Comparison of ENCODE assay signal across 9 cellular contexts in genomic region chr19:290539-291521, GRCh38. TPM values are rescaled to one million over a fixed set of nuclear protein-coding genes. Genes with fewer than 3 reads are reported as not detected.
A peak's percentile ranks its signal among the peaks of the same experiment; 100 is the strongest.
DNase-seq lines count a peak whose midpoint lies in the region; ATAC-seq and TF ChIP-seq lines count a peak whose summit lies in the region.
"Had no signal": no experiment of that assay in that cellular context is flagged by ENCODE, and none has a peak within 500 bp of the region (broad histone marks: within the 10 kb centered on the region; RNA-seq: fewer than 3 reads in every experiment).

Gene PLPP2, minus strand, starts transcription at chr19:291403. Its CDS starts 67 bp downstream, at chr19:291336.

- intact Hi-C loops in vagina (cut with DNase I): no loop called here

- no peak within 1 kb of the TSS for H3K27ac Mint-ChIP-seq in naive B cell

- H3K9me3 ChIP-seq in esophagus (ENCODE audit: control insufficient read depth in 2 of 2, insufficient read depth in 1 of 2, low read depth in 1 of 2, low read length in 1 of 2): peaks cover 0 to 3% of the 10 kb centered on the region in 2 donors
- no peaks in the 10 kb centered on the region for H3K9me3 ChIP-seq in vagina

- no peaks in the 10 kb centered on the region for H3K9me3 Mint-ChIP-seq in naive B cell

- H3K4me3 Mint-ChIP-seq in naive B cell: peak within 1 kb of the TSS in 5 of 8 donors; percentile 40 to 68 (median 49)

- WGBS in esophagus, 2 donors: 3 to 4% methylated on average over 80 to 104 of the region's 108 CpGs

- H3K27me3 Mint-ChIP-seq in naive B cell: peaks cover 39 to 75% (median 61%) of the 10 kb centered on the region in 3 donors

- no peak for TF ChIP-seq CTCF in vagina (IDR thresholded peaks at IDR 0.05)

- H3K36me3 ChIP-seq in esophagus (ENCODE audit: control insufficient read depth in 2 of 2, insufficient read depth in 2 of 2, low read length in 1 of 2) (no peaks in the 10 kb centered on the region), vagina (no peaks in the 10 kb centered on the region)

- no peak for ATAC-seq in naive B cell (ENCODE audit: low read depth in 2 of 2)
- no peak for ATAC-seq in GM19397 (IDR thresholded peaks at IDR 0.05; ENCODE audit: unreplicated experiment)
- no peak for ATAC-seq in HG02885 (IDR thresholded peaks at IDR 0.05; ENCODE audit: poor library complexity, unreplicated experiment)

- H3K36me3 Mint-ChIP-seq in naive B cell: no peaks in the 10 kb centered on the region

- DNase-seq in NCI-H2171 (lab: John Stamatoyannopoulos, UW) (peak; percentile 19), NCI-H2171 treated with DMSO at 0.1 percent for 48 hours (lab: John Stamatoyannopoulos, UW) (no peak), SW480 (ENCODE audit: low spot score) (peak; percentile 72), naive B cell (no peak), vagina (ENCODE audit: extremely low spot score in 2 of 2) (no peak)
- DNase-seq: DND-41 had no signal

- peaks cover 2 to 8% of the 10 kb centered on the region in 2 donors for H3K4me1 ChIP-seq in esophagus (ENCODE audit: control insufficient read depth in 2 of 2, insufficient read depth in 2 of 2, low read length in 1 of 2)
- peaks cover 50% of the 10 kb centered on the region for H3K4me1 ChIP-seq in vagina

- H3K27me3 ChIP-seq in esophagus (ENCODE audit: control insufficient read depth in 1 of 2, insufficient read depth in 2 of 2, low read length in 2 of 2): peaks cover 0 to 4% of the 10 kb centered on the region in 2 donors
- H3K27me3 ChIP-seq in vagina: no peaks in the 10 kb centered on the region

- no peak for TF ChIP-seq POLR2A in vagina (IDR thresholded peaks at IDR 0.05)

- H3K27ac ChIP-seq in esophagus (ENCODE audit: low read depth in 2 of 2, low read length in 1 of 2) (peak within 1 kb of the TSS; percentile 73 to 92), vagina (peak within 1 kb of the TSS; percentile 87)

- H3K4me3 ChIP-seq in esophagus (ENCODE audit: low read depth in 1 of 2, low read length in 2 of 2) (peak within 1 kb of the TSS; percentile 41 to 50), vagina (peak within 1 kb of the TSS; percentile 63 to 65)

- peaks cover 6 to 19% (median 12%) of the 10 kb centered on the region in 3 donors for H3K4me1 Mint-ChIP-seq in naive B cell

RNA-seq across cellular contexts. Expression of gene PLPP2, which starts in this region (rescaled TPM):
- 10 to 100 TPM in 1 of 2 donors, 1 to 10 TPM in 1; 9.8 to 18.5 TPM for polyA plus RNA-seq in esophagus
- not detected for polyA plus RNA-seq in naive B cell (ENCODE audit: low read depth in 6 of 6)
- 49.4 TPM for total RNA-seq in vagina

Comparison
In these comparisons a context has a peak if more than half of its experiments do, and no peak if none do; other contexts are left out.
1. RNA of gene PLPP2 (polyA plus RNA-seq): 9.8 to 18.5 TPM in esophagus; not detected in naive B cell; every median in the first group is over 10 times any median in the second.
2. DNase-seq: peak in NCI-H2171 (single experiment) and SW480 (single experiment); none in NCI-H2171 treated with DMSO at 0.1 percent for 48 hours (single experiment), naive B cell (single experiment) and vagina (0 of 2).